1 cellular context compared by ENCODE assay signal in the genomic region with DNA sequence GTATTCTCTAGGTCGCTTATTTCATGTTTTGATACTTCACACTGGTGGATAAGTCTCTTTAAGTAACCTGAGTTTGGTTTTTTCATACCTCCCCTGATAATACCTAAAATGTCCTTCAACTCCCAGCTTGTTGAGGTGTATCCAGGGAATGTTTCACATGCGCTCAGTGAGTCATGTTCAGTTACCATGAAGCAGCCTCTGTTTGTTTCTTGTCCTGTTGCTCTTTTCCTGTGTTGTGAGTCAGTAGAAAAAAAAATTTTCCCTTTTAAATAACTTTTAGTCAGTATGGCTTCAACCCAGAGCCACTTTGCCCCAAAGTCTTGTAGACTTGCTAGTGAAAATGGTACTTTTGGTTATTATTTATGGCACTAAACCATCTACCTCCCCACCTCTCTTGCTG.
A peak's percentile ranks its signal among the peaks of the same experiment; 100 is the strongest.
TF ChIP-seq lines count a peak whose summit lies in the region.

No MANE protein-coding gene starts in this region.

TF ChIP-seq in IMR-90, 13 proteins besides CTCF, POLR2A, EP300 and RAD21:
- TF ChIP-seq CEBPB (IDR thresholded peaks at IDR 0.05; ENCODE audit: low read depth, low read length), result peak; percentile 29; the same call in 1 of the 2 replicates
- peak; percentile 22; the same call in 1 of the 2 replicates for TF ChIP-seq BHLHE40 (IDR thresholded peaks at IDR 0.05; ENCODE audit: low read depth, low read length)
- TF ChIP-seq, protein P1, sequence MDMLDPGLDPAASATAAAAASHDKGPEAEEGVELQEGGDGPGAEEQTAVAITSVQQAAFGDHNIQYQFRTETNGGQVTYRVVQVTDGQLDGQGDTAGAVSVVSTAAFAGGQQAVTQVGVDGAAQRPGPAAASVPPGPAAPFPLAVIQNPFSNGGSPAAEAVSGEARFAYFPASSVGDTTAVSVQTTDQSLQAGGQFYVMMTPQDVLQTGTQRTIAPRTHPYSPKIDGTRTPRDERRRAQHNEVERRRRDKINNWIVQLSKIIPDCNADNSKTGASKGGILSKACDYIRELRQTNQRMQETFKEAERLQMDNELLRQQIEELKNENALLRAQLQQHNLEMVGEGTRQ (IDR thresholded peaks at IDR 0.05; ENCODE audit: low read depth, low read length), result no peak
- TF ChIP-seq FOS (IDR thresholded peaks at IDR 0.05; ENCODE audit: low read depth, low read length), result peak; percentile 90
- TF ChIP-seq, protein P2, sequence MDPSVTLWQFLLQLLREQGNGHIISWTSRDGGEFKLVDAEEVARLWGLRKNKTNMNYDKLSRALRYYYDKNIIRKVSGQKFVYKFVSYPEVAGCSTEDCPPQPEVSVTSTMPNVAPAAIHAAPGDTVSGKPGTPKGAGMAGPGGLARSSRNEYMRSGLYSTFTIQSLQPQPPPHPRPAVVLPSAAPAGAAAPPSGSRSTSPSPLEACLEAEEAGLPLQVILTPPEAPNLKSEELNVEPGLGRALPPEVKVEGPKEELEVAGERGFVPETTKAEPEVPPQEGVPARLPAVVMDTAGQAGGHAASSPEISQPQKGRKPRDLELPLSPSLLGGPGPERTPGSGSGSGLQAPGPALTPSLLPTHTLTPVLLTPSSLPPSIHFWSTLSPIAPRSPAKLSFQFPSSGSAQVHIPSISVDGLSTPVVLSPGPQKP (IDR thresholded peaks at IDR 0.05; ENCODE audit: borderline replicate concordance, low read depth, low read length), result no peak
- TF ChIP-seq MAZ (IDR thresholded peaks at IDR 0.05; ENCODE audit: borderline replicate concordance, low read depth, low read length), result no peak
- TF ChIP-seq NFE2L2 (IDR thresholded peaks at IDR 0.05; ENCODE audit: low read depth, low read length), result no peak
TF ChIP-seq in IMR-90: peak in this region for 3.
